In genomic region chr4:10701702-10702460, GRCh38 we compare ENCODE assay signal across 32 cellular contexts. TPM values are rescaled to one million over a fixed set of nuclear protein-coding genes. Genes with fewer than 3 reads are reported as not detected.
DNase-seq lines count a peak whose midpoint lies in the region; ATAC-seq, FAIRE-seq and TF ChIP-seq lines count a peak whose summit lies in the region.
"Had no signal": no experiment of that assay in that cellular context is flagged by ENCODE, and none has a peak within 500 bp of the region (broad histone marks: within the 10 kb centered on the region; RNA-seq: fewer than 3 reads in every experiment).

No MANE protein-coding gene starts in this region.

- H3K27me3 ChIP-seq in RWPE2 (ENCODE audit: insufficient read depth, poor library complexity, severe bottlenecking) (no peaks in the 10 kb centered on the region), endothelial cell of umbilical vein (ENCODE audit: control insufficient read depth in 2 of 2, insufficient read depth in 2 of 2, low read length in 2 of 2) (no peaks in the 10 kb centered on the region), mesendoderm (ENCODE audit: insufficient read depth, low read length, poor library complexity) (no peaks in the 10 kb centered on the region), colonic mucosa (no peaks in the 10 kb centered on the region)
- H3K27me3 ChIP-seq: body of pancreas, thyroid gland had no signal

- H3K4me1 ChIP-seq in RWPE2 (ENCODE audit: insufficient read depth, poor library complexity, severe bottlenecking) = no peaks in the 10 kb centered on the region
- no peaks in the 10 kb centered on the region for H3K4me1 ChIP-seq in endothelial cell of umbilical vein (ENCODE audit: control insufficient read depth, extremely low read depth, insufficient read depth, low read length)
- no peaks in the 10 kb centered on the region for H3K4me1 ChIP-seq in mesendoderm (ENCODE audit: control insufficient read depth, low read depth, low read length)
- H3K4me1 ChIP-seq in colonic mucosa = no peaks in the 10 kb centered on the region
- H3K4me1 ChIP-seq: body of pancreas, HAP-1, left ventricle myocardium inferior, psoas muscle, thyroid gland had no signal

- H3K56ac ChIP-seq in mesendoderm (ENCODE audit: low read length) = no peak overlapping the region

- intact Hi-C loops in endothelial cell of umbilical vein (cut with micrococcal nuclease) = loop anchor here (2.0 kb wide), 1 partner anchor 45 kb away; no protein-coding TSS in a partner anchor
- intact Hi-C loops in colonic mucosa (cut with DNase I) = no loop called here

- H3K4me2 ChIP-seq in endothelial cell of umbilical vein (ENCODE audit: insufficient read depth, low read length) (no peak overlapping the region), mesendoderm (ENCODE audit: low read length) (no peak overlapping the region)

- no peaks in the 10 kb centered on the region for H3K9me1 ChIP-seq in endothelial cell of umbilical vein (replicated peaks; ENCODE audit: control insufficient read depth, extremely low read depth, insufficient read depth, low read length)

- H2AFZ ChIP-seq in endothelial cell of umbilical vein (ENCODE audit: low read depth, low read length) = no peak overlapping the region

- H4K5ac ChIP-seq in mesendoderm (ENCODE audit: low read length) = no peak overlapping the region

- H2BK15ac ChIP-seq in mesendoderm (replicated peaks; ENCODE audit: low read depth) = no peak overlapping the region

- H3K4me3 ChIP-seq in RWPE2 (ENCODE audit: severe bottlenecking) (no peak overlapping the region), endothelial cell of umbilical vein (replicated peaks in 1 of 3; ENCODE audit: insufficient read depth in 1 of 3, low read depth in 1 of 3, low read length in 3 of 3) (no peak overlapping the region), mesendoderm (ENCODE audit: low read length) (no peak overlapping the region), colonic mucosa (no peak overlapping the region)
- H3K4me3 ChIP-seq: body of pancreas, HAP-1, left ventricle myocardium inferior, psoas muscle, SK-N-MC, thyroid gland had no signal

- TF ChIP-seq POLR2A in endothelial cell of umbilical vein (IDR thresholded peaks at IDR 0.05; ENCODE audit: low read depth, low read length) = no peak

- no TSS peak for BruUV-seq in endothelial cell of umbilical vein (replicated peaks; lab: Mats Ljungman, UMichigan)

- H3K79me1 ChIP-seq in mesendoderm (ENCODE audit: low read length) = no peaks in the 10 kb centered on the region

- H3K23ac ChIP-seq in mesendoderm (ENCODE audit: low read length) = no peak overlapping the region

- H3K9me3 ChIP-seq in RWPE2 (ENCODE audit: severe bottlenecking) = no peaks in the 10 kb centered on the region
- H3K9me3 ChIP-seq in endothelial cell of umbilical vein (replicated peaks; ENCODE audit: control insufficient read depth, insufficient read depth, low read length) = no peaks in the 10 kb centered on the region
- no peaks in the 10 kb centered on the region for H3K9me3 ChIP-seq in colonic mucosa
- H3K9me3 ChIP-seq: body of pancreas, HAP-1, left ventricle myocardium inferior, psoas muscle, thyroid gland had no signal

- dilution Hi-C loops in endothelial cell of umbilical vein (cut with MboI; ENCODE audit: extremely low pct_ligation_motif_present, low sequenced_read_pairs) = no loop called here

- no peak overlapping the region for H2AK5ac ChIP-seq in mesendoderm (ENCODE audit: low read length)

- H3K79me2 ChIP-seq in endothelial cell of umbilical vein (ENCODE audit: control insufficient read depth, insufficient read depth, low read length) (no peaks in the 10 kb centered on the region), mesendoderm (ENCODE audit: control insufficient read depth, insufficient read depth, low read length) (no peaks in the 10 kb centered on the region)

- no peak overlapping the region for H2BK5ac ChIP-seq in mesendoderm (ENCODE audit: low read length)

- FAIRE-seq in GM19239 (lab: Jason Lieb, UNC) = peak; percentile 14
- FAIRE-seq in endothelial cell of umbilical vein (lab: Jason Lieb, UNC) = no peak
- FAIRE-seq: islet of Langerhans had no signal

- H4K8ac ChIP-seq in mesendoderm (ENCODE audit: low read depth, low read length) = no peak overlapping the region

- no peak overlapping the region for H3K9ac ChIP-seq in endothelial cell of umbilical vein (replicated peaks; ENCODE audit: extremely low read depth, insufficient read depth, low read length)
- no peak overlapping the region for H3K9ac ChIP-seq in mesendoderm (ENCODE audit: low read length)
- no peak overlapping the region for H3K9ac ChIP-seq in colonic mucosa (ENCODE audit: low read depth in 2 of 2, low read length in 2 of 2)

- no peak overlapping the region for H3K18ac ChIP-seq in mesendoderm (ENCODE audit: low read length)

- peak; percentile 66; the same call in 1 of the 3 replicates for ATAC-seq in RWPE2 (ENCODE audit: low read depth)
- ATAC-seq: activated CD8-positive, alpha-beta memory T cell treated with anti-CD3 and anti-CD28 coated beads, Interleukin-2, amount 10 ng/mL, durations not matched to agents 7 days and 5 days; activated T-cell treated with anti-CD3 and anti-CD28 coated beads, Interleukin-2, amount 50 U/mL, for 72 hours; body of pancreas; natural killer cell; psoas muscle had no signal

- no peak overlapping the region for H2BK120ac ChIP-seq in mesendoderm (ENCODE audit: low read depth, low read length)

- DNase-seq in GM19239 (ENCODE audit: insufficient read length, low spot score) (no peak), RWPE2 (ENCODE audit: low spot score) (no peak), endothelial cell of umbilical vein (ENCODE audit: low read depth, low spot score) (no peak), mesendoderm (peak; percentile 13), NCI-H146 treated with DMSO at 0.1 percent for 48 hours (lab: John Stamatoyannopoulos, UW; ENCODE audit: unreplicated experiment) (no peak), colonic mucosa (no peak), RWPE1 (ENCODE audit: low spot score) (no peak), NCI-H748 (lab: John Stamatoyannopoulos, UW; ENCODE audit: unreplicated experiment) (no peak)
- DNase-seq: activated B cell treated with CpG ODN at 0.5 μM for 24 hours; activated CD8-positive, alpha-beta memory T cell treated with anti-CD3 and anti-CD28 coated beads, Interleukin-2, amount 10 ng/mL, durations not matched to agents 7 days and 5 days; activated T-cell treated with anti-CD3 and anti-CD28 coated beads, Interleukin-2, amount 50 U/mL, for 72 hours; body of pancreas; CD4-positive, alpha-beta T cell; DMS79 treated with DMSO at 0.1 percent for 48 hours; Kasumi-1; left ventricle myocardium inferior; natural killer cell; NCI-H1092; NCI-H187; psoas muscle; RPMI8226; stimulated activated CD4-positive, alpha-beta T cell treated with anti-CD3 and anti-CD28 coated beads, Interleukin-4, amount 100 ng/mL, for 24 hours; thyroid gland had no signal

- CTCF ChIA-PET in endothelial cell of umbilical vein (lab: Charles Lee) = interaction anchor here (0.7 to 1.9 kb wide), 4 partner anchors 11 to 544 kb away, joined by 3 to 9 read pairs (median 3); no protein-coding TSS in a partner anchor
- CTCF ChIA-PET in RWPE1 (lab: Yijun Ruan, JAX) = no interaction called here

- WGBS in mesendoderm (ENCODE audit: extremely low coverage, insufficient coverage, low lambda C conversion rate) = no CpG with 5 or more reads among the region's 7 CpGs

- TF ChIP-seq CTCF in RWPE2 (IDR thresholded peaks at IDR 0.05; ENCODE audit: poor library complexity, severe bottlenecking) (no peak), endothelial cell of umbilical vein (IDR thresholded peaks at IDR 0.05; ENCODE audit: extremely low read depth in 1 of 2, insufficient read depth in 1 of 2, low read depth in 1 of 2, low read length in 2 of 2) (no peak), colonic mucosa (IDR thresholded peaks at IDR 0.05) (no peak), RWPE1 (conservative IDR thresholded peaks at IDR 0.05; ENCODE audit: low read depth) (no peak)

- H3K36me3 ChIP-seq in RWPE2 (ENCODE audit: low read depth) (no peaks in the 10 kb centered on the region), endothelial cell of umbilical vein (ENCODE audit: control insufficient read depth in 2 of 2, extremely low read depth in 1 of 2, insufficient read depth in 2 of 2, low read length in 2 of 2) (no peaks in the 10 kb centered on the region), mesendoderm (ENCODE audit: control insufficient read depth, insufficient read depth, low read length) (no peaks in the 10 kb centered on the region), colonic mucosa (no peaks in the 10 kb centered on the region)
- H3K36me3 ChIP-seq: HAP-1, left ventricle myocardium inferior, thyroid gland had no signal

- H3K27ac ChIP-seq in RWPE2 (ENCODE audit: poor library complexity, severe bottlenecking) = no peak overlapping the region
- H3K27ac ChIP-seq in endothelial cell of umbilical vein (ENCODE audit: insufficient read depth, low read depth, low read length) = no peak overlapping the region
- H3K27ac ChIP-seq in mesendoderm (ENCODE audit: low read depth, low read length) = no peak overlapping the region
- no peak overlapping the region for H3K27ac ChIP-seq in colonic mucosa
- H3K27ac ChIP-seq in RWPE1 = no peak overlapping the region
- H3K27ac ChIP-seq: body of pancreas, left ventricle myocardium inferior, psoas muscle, SK-N-MC, thyroid gland had no signal

- POLR2A ChIA-PET in endothelial cell of umbilical vein (lab: Charles Lee) (no interaction called here), RWPE1 (lab: Yijun Ruan, JAX; ENCODE audit: low non-redundant PET) (no interaction called here)

- H4K20me1 ChIP-seq in endothelial cell of umbilical vein (replicated peaks; ENCODE audit: control insufficient read depth, extremely low read depth, insufficient read depth, low read length) = no peaks in the 10 kb centered on the region

- H3K4ac ChIP-seq in mesendoderm (ENCODE audit: low read depth, low read length) = no peak overlapping the region

TF ChIP-seq in endothelial cell of umbilical vein, 7 proteins besides CTCF, POLR2A, EP300 and RAD21:
- TF ChIP-seq POLR2AphosphoS5 (IDR thresholded peaks at IDR 0.05; ENCODE audit: insufficient read depth, low read depth, low read length) (no peak), MYC (IDR thresholded peaks at IDR 0.05; ENCODE audit: low read depth, low read length) (no peak), FOS (IDR thresholded peaks at IDR 0.05; ENCODE audit: borderline replicate concordance, insufficient read depth, low read length) (no peak), JUN (IDR thresholded peaks at IDR 0.05; ENCODE audit: borderline replicate concordance, insufficient read depth, insufficient read length, low read depth) (peak; percentile 3)

RNA-seq across cellular contexts. Expression of gene CLNK, which starts 17.3 kb away (rescaled TPM):
- total RNA-seq in endothelial cell of umbilical vein = not detected in 2 replicates
- not detected in 2 replicates for polyA plus RNA-seq in endothelial cell of umbilical vein
- not detected in 2 replicates for polyA plus RNA-seq in endothelial cell of umbilical vein (2011; cell fraction: cytosol; rRNA removed)
- polyA plus RNA-seq in endothelial cell of umbilical vein (2011; cell fraction: nucleus; rRNA removed) = not detected in 2 replicates
- polyA plus RNA-seq in endothelial cell of umbilical vein (2012) = not detected in 2 replicates
- polyA minus RNA-seq in endothelial cell of umbilical vein = not detected in 2 replicates
- not detected for polyA minus RNA-seq in endothelial cell of umbilical vein (2011; cell fraction: cytosol; rRNA and poly(A)+ RNA removed)
- polyA minus RNA-seq in endothelial cell of umbilical vein (2011; cell fraction: nucleus; rRNA and poly(A)+ RNA removed) = not detected in 2 replicates
- polyA plus RNA-seq in mesendoderm (2013, experiment 1 of 2) = not detected
- not detected for polyA plus RNA-seq in mesendoderm (2013, experiment 2 of 2)
- total RNA-seq in colonic mucosa = under 1 TPM in 1 of 2 donors, not detected in 1; 0.16 TPM
- total RNA-seq: A673; cerebellum; left ventricle myocardium inferior; mesothelial cell of epicardium; NCI-H460; omental fat pad; T-helper 1 cell treated with Interleukin-12 subunit alpha and Interleukin-12 subunit beta and Interleukin-4 antibody, amounts not matched to agents 30 ng/mL and 1 ng/mL, for 36 hours; thyroid gland had no signal
